Comparison of ENCODE assay signal across 2 cellular contexts in the genomic region with DNA sequence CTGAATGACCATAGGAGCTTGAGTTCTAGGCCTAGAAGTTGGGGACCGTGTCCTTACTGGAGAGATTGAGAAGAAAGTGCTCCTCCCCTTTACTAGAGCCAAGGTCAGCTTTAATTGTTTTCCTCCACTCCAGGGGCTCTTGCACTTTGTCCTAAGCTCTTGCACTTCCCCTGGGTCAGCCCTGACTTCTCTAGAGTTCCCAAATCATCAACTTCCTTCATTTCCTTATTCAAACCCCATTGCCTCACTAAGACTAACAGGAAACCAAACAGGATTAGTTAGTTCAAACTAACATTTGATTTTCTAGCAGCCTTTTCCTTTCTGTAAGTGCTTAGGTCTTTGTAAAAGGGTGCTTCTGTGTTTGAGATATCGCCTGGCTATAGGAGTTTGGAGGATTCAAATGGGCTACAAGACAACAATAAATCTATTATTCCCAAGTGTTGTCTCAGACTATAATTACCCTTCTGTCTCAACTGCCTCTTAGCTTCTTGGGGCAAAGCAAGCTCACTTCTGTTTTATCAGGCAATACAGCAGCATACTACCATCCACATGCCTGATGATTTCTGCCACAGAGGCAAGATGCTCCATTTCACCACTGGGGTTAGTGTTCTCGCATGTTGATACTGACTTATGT.
TF ChIP-seq lines count a peak whose summit lies in the region.

No MANE protein-coding gene starts in this region.

TF ChIP-seq in endothelial cell of umbilical vein, 7 proteins besides CTCF, POLR2A, EP300 and RAD21 (continued from another document):
- no peak for TF ChIP-seq JUN (IDR thresholded peaks at IDR 0.05; ENCODE audit: borderline replicate concordance, insufficient read depth, insufficient read length, low read depth)

TF ChIP-seq in SK-N-SH, 30 proteins besides CTCF, POLR2A, EP300 and RAD21 (continued from another document):
- TF ChIP-seq, protein P1, sequence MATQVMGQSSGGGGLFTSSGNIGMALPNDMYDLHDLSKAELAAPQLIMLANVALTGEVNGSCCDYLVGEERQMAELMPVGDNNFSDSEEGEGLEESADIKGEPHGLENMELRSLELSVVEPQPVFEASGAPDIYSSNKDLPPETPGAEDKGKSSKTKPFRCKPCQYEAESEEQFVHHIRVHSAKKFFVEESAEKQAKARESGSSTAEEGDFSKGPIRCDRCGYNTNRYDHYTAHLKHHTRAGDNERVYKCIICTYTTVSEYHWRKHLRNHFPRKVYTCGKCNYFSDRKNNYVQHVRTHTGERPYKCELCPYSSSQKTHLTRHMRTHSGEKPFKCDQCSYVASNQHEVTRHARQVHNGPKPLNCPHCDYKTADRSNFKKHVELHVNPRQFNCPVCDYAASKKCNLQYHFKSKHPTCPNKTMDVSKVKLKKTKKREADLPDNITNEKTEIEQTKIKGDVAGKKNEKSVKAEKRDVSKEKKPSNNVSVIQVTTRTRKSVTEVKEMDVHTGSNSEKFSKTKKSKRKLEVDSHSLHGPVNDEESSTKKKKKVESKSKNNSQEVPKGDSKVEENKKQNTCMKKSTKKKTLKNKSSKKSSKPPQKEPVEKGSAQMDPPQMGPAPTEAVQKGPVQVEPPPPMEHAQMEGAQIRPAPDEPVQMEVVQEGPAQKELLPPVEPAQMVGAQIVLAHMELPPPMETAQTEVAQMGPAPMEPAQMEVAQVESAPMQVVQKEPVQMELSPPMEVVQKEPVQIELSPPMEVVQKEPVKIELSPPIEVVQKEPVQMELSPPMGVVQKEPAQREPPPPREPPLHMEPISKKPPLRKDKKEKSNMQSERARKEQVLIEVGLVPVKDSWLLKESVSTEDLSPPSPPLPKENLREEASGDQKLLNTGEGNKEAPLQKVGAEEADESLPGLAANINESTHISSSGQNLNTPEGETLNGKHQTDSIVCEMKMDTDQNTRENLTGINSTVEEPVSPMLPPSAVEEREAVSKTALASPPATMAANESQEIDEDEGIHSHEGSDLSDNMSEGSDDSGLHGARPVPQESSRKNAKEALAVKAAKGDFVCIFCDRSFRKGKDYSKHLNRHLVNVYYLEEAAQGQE (IDR thresholded peaks at IDR 0.05; ENCODE audit: low read depth, low read length) = no peak
- TF ChIP-seq FOXM1 (IDR thresholded peaks at IDR 0.05; ENCODE audit: low read depth) = no peak
- no peak for TF ChIP-seq CHD2 (IDR thresholded peaks at IDR 0.05; ENCODE audit: low read length, partially characterized antibody)
- TF ChIP-seq FOSL2 (IDR thresholded peaks at IDR 0.05; ENCODE audit: borderline replicate concordance, low read depth) = no peak
